In the genomic region with DNA sequence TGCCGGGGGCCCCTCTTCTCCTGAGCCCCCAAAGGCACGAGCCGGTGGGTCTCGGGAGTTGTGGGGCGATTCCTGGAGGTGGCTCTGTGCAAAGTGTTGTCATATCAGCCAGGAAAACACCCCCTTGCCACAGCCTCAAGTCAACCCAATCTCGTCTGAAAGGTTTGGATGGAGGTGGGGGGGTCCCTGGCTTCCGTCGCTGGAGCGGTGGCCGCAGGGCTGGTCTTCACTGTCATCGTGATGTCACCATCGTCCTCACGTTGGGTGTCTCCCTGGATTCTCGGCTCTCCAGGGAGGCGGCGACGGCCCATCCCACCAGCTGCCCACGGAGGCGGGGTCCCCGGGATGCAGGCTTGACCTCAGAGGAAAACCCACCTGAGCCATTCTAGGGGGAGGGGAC, we compare ENCODE assay signal across 28 cellular contexts.
"Had no signal": no experiment of that assay in that cellular context is flagged by ENCODE, and none has a peak within 500 bp of the region (broad histone marks: within the 10 kb centered on the region; RNA-seq: fewer than 3 reads in every experiment).

No MANE protein-coding gene starts in this region.

- H3K4me2 ChIP-seq: neural progenitor cell had no signal

- H2AFZ ChIP-seq: neural progenitor cell had no signal

- H3K4me1 ChIP-seq: neural progenitor cell, uterus had no signal

- DNase-seq: heart left ventricle; hypothalamus; immature natural killer cell; kidney; left ventricle myocardium inferior; mammary epithelial cell; mesenchymal stem cell; naive B cell; natural killer cell; nephron progenitor cell; ovary; retina; right cardiac atrium; small intestine; stimulated activated CD4-positive, alpha-beta T cell treated with anti-CD3 and anti-CD28 coated beads, Interleukin-1b, Interleukin-23, amount 100 ng/mL, for 48 hours; stimulated activated CD4-positive, alpha-beta T cell treated with anti-CD3 and anti-CD28 coated beads, Interleukin-2, amount 100 ng/mL, for 48 hours; stimulated activated CD4-positive, alpha-beta T cell treated with anti-CD3 and anti-CD28 coated beads, Interleukin-4, amount 100 ng/mL, for 4 hours; stimulated activated CD8-positive, alpha-beta memory T cell treated with anti-CD3 and anti-CD28 coated beads, Interleukin-4, amount 100 ng/mL, for 48 hours; stimulated activated naive CD8-positive, alpha-beta T cell treated with anti-CD3 and anti-CD28 coated beads, Interleukin-15, Interleukin-2, amounts not matched to agents 100 U/mL and 50 U/mL, for 24 hours; tibial artery; uterus had no signal

- H3K27ac ChIP-seq: heart left ventricle, left ventricle myocardium inferior, neural progenitor cell, ovary, sigmoid colon, spleen, suprapubic skin, thoracic aorta, tibial artery, uterus had no signal

- H3K9me3 ChIP-seq: heart left ventricle, left ventricle myocardium inferior, ovary, sigmoid colon, suprapubic skin, thoracic aorta, tibial artery, uterus had no signal

- FAIRE-seq: islet of Langerhans, kidney, small intestine had no signal

- H3K27me3 ChIP-seq: ovary had no signal

- H3K9ac ChIP-seq: neural progenitor cell had no signal

- H3K4me3 ChIP-seq: heart left ventricle, left ventricle myocardium inferior, neural progenitor cell, ovary, sigmoid colon, spleen, suprapubic skin, thoracic aorta, tibial artery, uterus had no signal

- H3K36me3 ChIP-seq: heart left ventricle, left ventricle myocardium inferior, neural progenitor cell, ovary, sigmoid colon, spleen, suprapubic skin, thoracic aorta, tibial artery, uterus had no signal

- ATAC-seq: heart left ventricle; natural killer cell; right cardiac atrium; stimulated activated memory B cell treated with anti-CD40 and anti-IgM and Interleukin-4, amounts not matched to agents 10 μg/mL and 1 μg/mL and 100 μg/mL, for 72 hours; stimulated activated naive CD8-positive, alpha-beta T cell treated with anti-CD3 and anti-CD28 coated beads, Interleukin-15, Interleukin-2, amounts not matched to agents 100 U/mL and 50 U/mL, for 24 hours had no signal
